Comparison of ENCODE assay signal across 1 cellular context in genomic region chr20:16119909-16120308, GRCh38.
TF ChIP-seq lines count a peak whose summit lies in the region.

No MANE protein-coding gene starts in this region.

TF ChIP-seq in HepG2, 621 proteins besides CTCF, POLR2A, EP300 and RAD21 (continued from another document and continues in another):
- TF ChIP-seq FOXP4 (CRISPR knock-in tag; IDR thresholded peaks at IDR 0.05) (peak; percentile 84), ZNF512 (CRISPR knock-in tag; IDR thresholded peaks at IDR 0.05) (no peak), THYN1 (CRISPR knock-in tag; IDR thresholded peaks at IDR 0.05; ENCODE audit: borderline replicate concordance, low read depth) (no peak), ZBTB10 (CRISPR knock-in tag; IDR thresholded peaks at IDR 0.05; ENCODE audit: borderline replicate concordance) (no peak), NR2F6 (IDR thresholded peaks at IDR 0.05) (peak; percentile 57; the same call in 1 of the 2 replicates), NR2F6 (CRISPR knock-in tag; IDR thresholded peaks at IDR 0.05) (peak; percentile 48; the same call in 1 of the 2 replicates), MTF2 (CRISPR knock-in tag; IDR thresholded peaks at IDR 0.05; ENCODE audit: borderline replicate concordance) (no peak), ZNF251 (CRISPR knock-in tag; IDR thresholded peaks at IDR 0.05) (no peak), ZBTB39 (CRISPR knock-in tag; IDR thresholded peaks at IDR 0.05) (no peak), ZNF3 (CRISPR knock-in tag; IDR thresholded peaks at IDR 0.05) (no peak), ZNF329 (CRISPR knock-in tag; IDR thresholded peaks at IDR 0.05; ENCODE audit: low read depth) (no peak), ZSCAN31 (CRISPR knock-in tag; IDR thresholded peaks at IDR 0.05; ENCODE audit: low read depth) (no peak), MED8 (CRISPR knock-in tag; IDR thresholded peaks at IDR 0.05; ENCODE audit: insufficient replicate concordance) (no peak), ZNF512B (CRISPR knock-in tag; IDR thresholded peaks at IDR 0.05; ENCODE audit: borderline replicate concordance) (no peak), ZC3H13 (CRISPR knock-in tag; IDR thresholded peaks at IDR 0.05) (no peak), DZIP1 (CRISPR knock-in tag; IDR thresholded peaks at IDR 0.05) (no peak), SIN3B (IDR thresholded peaks at IDR 0.05; ENCODE audit: low read length) (no peak), ZNF10 (CRISPR knock-in tag; IDR thresholded peaks at IDR 0.05; ENCODE audit: borderline replicate concordance, low read depth) (no peak), ZNF609 (CRISPR knock-in tag; IDR thresholded peaks at IDR 0.05; ENCODE audit: borderline replicate concordance) (no peak), HOXD1 (CRISPR knock-in tag; IDR thresholded peaks at IDR 0.05) (no peak), JARID2 (CRISPR knock-in tag; IDR thresholded peaks at IDR 0.05; ENCODE audit: insufficient replicate concordance) (no peak), CEBPG (CRISPR knock-in tag; IDR thresholded peaks at IDR 0.05) (no peak; the same call in 1 of the 2 replicates), ZFAT (CRISPR knock-in tag; conservative IDR thresholded peaks at IDR 0.05) (no peak), BCL6 (CRISPR knock-in tag; IDR thresholded peaks at IDR 0.05) (peak; percentile 37; the same call in 1 of the 2 replicates), DPF2 (CRISPR knock-in tag; IDR thresholded peaks at IDR 0.05; ENCODE audit: borderline replicate concordance, low read depth) (no peak), GABPA (IDR thresholded peaks at IDR 0.05; ENCODE audit: low read depth, low read length) (no peak), GABPA (CRISPR knock-in tag; IDR thresholded peaks at IDR 0.05; ENCODE audit: low read depth) (peak; percentile 57; the same call in 1 of the 2 replicates), NR2C2 (CRISPR knock-in tag; IDR thresholded peaks at IDR 0.05; ENCODE audit: borderline replicate concordance) (no peak), GTF2F1 (IDR thresholded peaks at IDR 0.05; ENCODE audit: low read length) (no peak), GATA4 (IDR thresholded peaks at IDR 0.05; ENCODE audit: borderline replicate concordance, low read depth) (no peak)
